ENCODE assay signal across 8 cellular contexts in genomic region chr11:85663781-85664560, GRCh38. TPM values are rescaled to one million over a fixed set of nuclear protein-coding genes. Genes with fewer than 3 reads are reported as not detected.
A peak's percentile ranks its signal among the peaks of the same experiment; 100 is the strongest.
DNase-seq lines count a peak whose midpoint lies in the region; ATAC-seq and TF ChIP-seq lines count a peak whose summit lies in the region.

No MANE protein-coding gene starts in this region.

- H3K36me3 ChIP-seq in ovary = no peaks in the 10 kb centered on the region
- H3K36me3 ChIP-seq in tibial nerve = peaks cover 0 to 5% (median 0%) of the 10 kb centered on the region in 3 donors

- H3K4me3 ChIP-seq in ovary (peak overlapping the region; percentile 68), tibial nerve (peak overlapping the region; percentile 61 to 90 (median 74))

- H3K4me1 Mint-ChIP-seq in activated naive CD4-positive, alpha-beta T cell treated with anti-CD3 and anti-CD28 coated beads, Interleukin-2, amount 10 ng/mL, durations not matched to agents 7 days and 5 days = peaks cover 44% of the 10 kb centered on the region

- 0 to 1% (median 0%) methylated on average over 68 to 70 of the region's 70 CpGs for WGBS in ovary, 3 donors
- WGBS in tibial nerve, 2 donors = 0 to 1% methylated on average over 61 to 69 of the region's 70 CpGs

- DNase-seq in G401 (ENCODE audit: low spot score) (peak; percentile 78), KG1 (lab: John Stamatoyannopoulos, UW) (peak; percentile 74), SK-MEL-5 (ENCODE audit: low read depth, low spot score) (peak; percentile 36), head of caudate nucleus (peak; percentile 63 to 94 (median 85)), ovary (peak; percentile 58 to 77 (median 73)), tibial nerve (ENCODE audit: low spot score in 2 of 2) (peak; percentile 58 to 73)
- peak; percentile 93 for DNase-seq in activated naive CD4-positive, alpha-beta T cell treated with anti-CD3 and anti-CD28 coated beads, Interleukin-2, amount 10 ng/mL, durations not matched to agents 7 days and 5 days

- H3K4me3 Mint-ChIP-seq in activated naive CD4-positive, alpha-beta T cell treated with anti-CD3 and anti-CD28 coated beads, Interleukin-2, amount 10 ng/mL, durations not matched to agents 7 days and 5 days = peak overlapping the region; percentile 98

- H3K36me3 Mint-ChIP-seq in activated naive CD4-positive, alpha-beta T cell treated with anti-CD3 and anti-CD28 coated beads, Interleukin-2, amount 10 ng/mL, durations not matched to agents 7 days and 5 days = peaks cover 44% of the 10 kb centered on the region

- H3K9me3 Mint-ChIP-seq in activated naive CD4-positive, alpha-beta T cell treated with anti-CD3 and anti-CD28 coated beads, Interleukin-2, amount 10 ng/mL, durations not matched to agents 7 days and 5 days = no peaks in the 10 kb centered on the region

- H3K27me3 ChIP-seq in ovary (no peaks in the 10 kb centered on the region), tibial nerve (no peaks in the 10 kb centered on the region)

- in situ Hi-C loops in G401 (cut with HindIII; ENCODE audit: low sequenced_read_pairs) (no loop called here), SK-MEL-5 (cut with HindIII; ENCODE audit: low pct_unique_long_range_greater_than_20kb, low sequenced_read_pairs) (no loop called here)

- intact Hi-C loops in head of caudate nucleus (cut with DNase I) = loop anchor here (2.0 kb wide), 2 partner anchors 15 to 35 kb away; partner anchors contain the start of gene TMEM126B
- intact Hi-C loops in ovary (cut with DNase I) = loop anchor here in 1 of 4 donors (5.0 kb wide), 1 partner anchor 37 kb away; the partner anchor contains the start of genes DLG2 and TMEM126B

- H3K27ac Mint-ChIP-seq in activated naive CD4-positive, alpha-beta T cell treated with anti-CD3 and anti-CD28 coated beads, Interleukin-2, amount 10 ng/mL, durations not matched to agents 7 days and 5 days = peak overlapping the region; percentile 98

- TF ChIP-seq CTCF in ovary (IDR thresholded peaks at IDR 0.05) (peak; percentile 36 to 58 (median 41)), tibial nerve (IDR thresholded peaks at IDR 0.05) (peak; percentile 61 to 71 (median 63))

- H3K4me1 ChIP-seq in ovary (ENCODE audit: insufficient read depth) (peaks cover 2% of the 10 kb centered on the region), tibial nerve (peaks cover 0 to 50% (median 28%) of the 10 kb centered on the region in 4 donors)

- TF ChIP-seq POLR2A in ovary (IDR thresholded peaks at IDR 0.05) = no peak
- TF ChIP-seq POLR2A in tibial nerve (IDR thresholded peaks at IDR 0.05) = no peak

- ATAC-seq in GM21786 (IDR thresholded peaks at IDR 0.05; ENCODE audit: unreplicated experiment) = peak; percentile 61

- H3K9me3 ChIP-seq in ovary = no peaks in the 10 kb centered on the region
- H3K9me3 ChIP-seq in tibial nerve = no peaks in the 10 kb centered on the region

- H3K27me3 Mint-ChIP-seq in activated naive CD4-positive, alpha-beta T cell treated with anti-CD3 and anti-CD28 coated beads, Interleukin-2, amount 10 ng/mL, durations not matched to agents 7 days and 5 days = no peaks in the 10 kb centered on the region

- TF ChIP-seq EP300 in ovary (IDR thresholded peaks at IDR 0.05) (no peak), tibial nerve (IDR thresholded peaks at IDR 0.05) (no peak)

- CTCF ChIA-PET in activated naive CD4-positive, alpha-beta T cell treated with anti-CD3 and anti-CD28 coated beads, Interleukin-2, amount 10 ng/mL, durations not matched to agents 7 days and 5 days (lab: Charles Lee) = interaction anchor here (1.8 to 2.7 kb wide), 3 partner anchors 16 to 90 kb away, joined by 4 to 8 read pairs (median 7); partner anchors contain the start of genes DLG2, TMEM126A and TMEM126B

- H3K27ac ChIP-seq in ovary (peak overlapping the region; percentile 76 to 98), tibial nerve (peak overlapping the region; percentile 88 to 99 (median 94))

RNA-seq across cellular contexts. Expression of gene CREBZF, which starts 1.0 kb away (rescaled TPM):
- 28.1 and 33.9 TPM in 2 replicates for total RNA-seq in G401 (2014; rRNA removed; shearing (Covaris generic))
- 26.8 and 28.3 TPM in 2 replicates for total RNA-seq in SK-MEL-5 (2014; rRNA removed; shearing (Covaris generic))
- polyA plus RNA-seq in SK-MEL-5 (2015; cell fraction: cytosol; rRNA removed) = 17.1 and 22.2 TPM in 2 replicates
- polyA plus RNA-seq in SK-MEL-5 (2015; cell fraction: nucleus; rRNA removed) = 457 and 464 TPM in 2 replicates
- total RNA-seq in ovary = 10 to 100 TPM; 44.7 to 80.8 (median 55.7) TPM
- 10 to 100 TPM; 36.4 to 53.6 TPM for polyA plus RNA-seq in ovary
- 10 to 100 TPM; 81.3 to 98.4 (median 92.5) TPM for total RNA-seq in tibial nerve

RNA-seq across cellular contexts. Expression of gene TMEM126A, which starts 16.2 kb away (rescaled TPM):
- 12.5 and 29.9 TPM in 2 replicates for total RNA-seq in G401 (2014; rRNA removed; shearing (Covaris generic))
- 50.4 and 53.2 TPM in 2 replicates for total RNA-seq in SK-MEL-5 (2014; rRNA removed; shearing (Covaris generic))
- polyA plus RNA-seq in SK-MEL-5 (2015; cell fraction: cytosol; rRNA removed) = 17.3 and 20.9 TPM in 2 replicates
- polyA plus RNA-seq in SK-MEL-5 (2015; cell fraction: nucleus; rRNA removed) = 7.8 and 15.2 TPM in 2 replicates
- total RNA-seq in ovary = 10 to 100 TPM; 16.9 to 26.3 (median 21.3) TPM
- polyA plus RNA-seq in ovary = 10 to 100 TPM; 27.1 to 31.5 TPM
- 10 to 100 TPM in 3 of 4 donors, 1 to 10 TPM in 1; 9.8 to 33.6 (median 28.5) TPM for total RNA-seq in tibial nerve

RNA-seq across cellular contexts. Expression of gene CCDC89, which starts 22.0 kb away (rescaled TPM):
- 8.6 and 10.7 TPM in 2 replicates for total RNA-seq in G401 (2014; rRNA removed; shearing (Covaris generic))
- total RNA-seq in SK-MEL-5 (2014; rRNA removed; shearing (Covaris generic)) = 1.2 and 1.4 TPM in 2 replicates
- polyA plus RNA-seq in SK-MEL-5 (2015; cell fraction: cytosol; rRNA removed) = 0.87 and 1.1 TPM in 2 replicates
- 0.26 and 5.6 TPM in 2 replicates for polyA plus RNA-seq in SK-MEL-5 (2015; cell fraction: nucleus; rRNA removed)
- total RNA-seq in ovary = 1 to 10 TPM; 3.2 to 5.9 (median 5.3) TPM
- 1 to 10 TPM; 2.8 to 3.2 TPM for polyA plus RNA-seq in ovary
- 1 to 10 TPM in 3 of 4 donors, under 1 TPM in 1; 0.44 to 4.1 (median 2.2) TPM for total RNA-seq in tibial nerve

RNA-seq across cellular contexts. Expression of gene TMEM126B, which starts 35.6 kb away (rescaled TPM):
- total RNA-seq in G401 (2014; rRNA removed; shearing (Covaris generic)) = 124 and 163 TPM in 2 replicates
- total RNA-seq in SK-MEL-5 (2014; rRNA removed; shearing (Covaris generic)) = 83.7 and 86.2 TPM in 2 replicates
- 38.3 and 39.4 TPM in 2 replicates for polyA plus RNA-seq in SK-MEL-5 (2015; cell fraction: cytosol; rRNA removed)
- 85.5 and 116 TPM in 2 replicates for polyA plus RNA-seq in SK-MEL-5 (2015; cell fraction: nucleus; rRNA removed)
- 10 to 100 TPM; 29.5 to 54.0 (median 42.8) TPM for total RNA-seq in ovary
- 10 to 100 TPM; 34.8 to 53.7 TPM for polyA plus RNA-seq in ovary
- 10 to 100 TPM; 39.4 to 55.9 (median 46.4) TPM for total RNA-seq in tibial nerve

RNA-seq across cellular contexts. Expression of gene DLG2, which starts 36.8 kb away (rescaled TPM):
- total RNA-seq in G401 (2014; rRNA removed; shearing (Covaris generic)) = 3.8 and 6.6 TPM in 2 replicates
- total RNA-seq in SK-MEL-5 (2014; rRNA removed; shearing (Covaris generic)) = not detected in 2 replicates
- 0.13 and 0.20 TPM in 2 replicates for polyA plus RNA-seq in SK-MEL-5 (2015; cell fraction: cytosol; rRNA removed)
- 0.49 and 1.1 TPM in 2 replicates for polyA plus RNA-seq in SK-MEL-5 (2015; cell fraction: nucleus; rRNA removed)
- total RNA-seq in ovary (10 to 100 TPM in 6 of 7 donors, 1 to 10 TPM in 1; 9.9 to 20.7 (median 13.6) TPM), tibial nerve (10 to 100 TPM in 1 of 4 donors, 1 to 10 TPM in 3; 6.5 to 14.6 (median 7.2) TPM)
- polyA plus RNA-seq in ovary = 1 to 10 TPM; 2.5 to 9.2 TPM

Comparison
In these comparisons a context has a peak if more than half of its experiments do, and no peak if none do; other contexts are left out.
1. Peak in every context shown above with its lines: DNase-seq, ATAC-seq, H3K4me3 ChIP-seq and H3K27ac ChIP-seq.
2. DNase-seq: peak in every context shown above with its lines; median percentile 93 in activated naive CD4-positive, alpha-beta T cell treated with anti-CD3 and anti-CD28 coated beads, Interleukin-2, amount 10 ng/mL, durations not matched to agents 7 days and 5 days; 85 in head of caudate nucleus; 78 in G401; 74 in KG1; 73 in ovary; 66 in tibial nerve; 36 in SK-MEL-5.